ENCODE assay signal across 20 cellular contexts in the genomic region with DNA sequence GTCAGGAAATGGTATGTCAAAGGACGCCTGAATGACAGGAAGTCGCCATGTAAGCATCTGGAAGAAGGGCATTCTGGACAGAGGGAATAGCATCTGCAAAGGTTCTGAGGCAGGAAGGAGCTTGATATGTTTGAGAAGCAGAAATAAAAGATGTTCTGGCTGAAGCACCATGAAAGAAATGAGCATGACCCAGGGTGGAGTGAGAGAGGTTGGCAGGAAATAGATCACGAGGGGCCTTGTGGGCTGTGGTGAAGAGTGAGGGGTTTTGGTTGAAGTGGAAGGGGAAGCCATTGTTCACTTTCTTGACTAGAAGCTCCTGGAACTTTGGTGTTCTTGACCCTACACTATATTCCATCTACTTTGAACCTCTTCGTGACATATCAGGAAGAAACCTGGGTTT.
A peak's percentile ranks its signal among the peaks of the same experiment; 100 is the strongest.
DNase-seq lines count a peak whose midpoint lies in the region; ATAC-seq lines count a peak whose summit lies in the region.
"Had no signal": no experiment of that assay in that cellular context is flagged by ENCODE, and none has a peak within 500 bp of the region (broad histone marks: within the 10 kb centered on the region; RNA-seq: fewer than 3 reads in every experiment).

No MANE protein-coding gene starts in this region.

- H3K36me3 Mint-ChIP-seq in activated CD4-positive, alpha-beta T cell treated with anti-CD3 and anti-CD28 coated beads, Interleukin-2, amount 10 ng/mL, durations not matched to agents 7 days and 5 days (ENCODE audit: low read depth), result peaks cover 12% of the 10 kb centered on the region
- H3K36me3 Mint-ChIP-seq in activated naive CD4-positive, alpha-beta T cell treated with anti-CD3 and anti-CD28 coated beads, Interleukin-2, amount 10 ng/mL, durations not matched to agents 7 days and 5 days, result no peaks in the 10 kb centered on the region
- peaks cover 0 to 4% (median 0%) of the 10 kb centered on the region in 5 donors for H3K36me3 Mint-ChIP-seq in naive thymus-derived CD4-positive, alpha-beta T cell
- H3K36me3 Mint-ChIP-seq: stimulated activated naive B cell treated with anti-CD40 and anti-IgM and Interleukin-4, amounts not matched to agents 10 μg/mL and 1 μg/mL and 100 μg/mL, for 72 hours had no signal

- H3K27ac Mint-ChIP-seq in activated CD4-positive, alpha-beta T cell treated with anti-CD3 and anti-CD28 coated beads, Interleukin-2, amount 10 ng/mL, durations not matched to agents 7 days and 5 days, result peak overlapping the region; percentile 87
- H3K27ac Mint-ChIP-seq in activated naive CD4-positive, alpha-beta T cell treated with anti-CD3 and anti-CD28 coated beads, Interleukin-2, amount 10 ng/mL, durations not matched to agents 7 days and 5 days, result peak overlapping the region; percentile 45
- peak overlapping the region; percentile 66 to 97 (median 89) for H3K27ac Mint-ChIP-seq in naive thymus-derived CD4-positive, alpha-beta T cell

- H3K4me1 Mint-ChIP-seq in activated CD4-positive, alpha-beta T cell treated with anti-CD3 and anti-CD28 coated beads, Interleukin-2, amount 10 ng/mL, durations not matched to agents 7 days and 5 days, result peaks cover 59% of the 10 kb centered on the region
- H3K4me1 Mint-ChIP-seq in activated naive CD4-positive, alpha-beta T cell treated with anti-CD3 and anti-CD28 coated beads, Interleukin-2, amount 10 ng/mL, durations not matched to agents 7 days and 5 days, result peaks cover 50% of the 10 kb centered on the region
- H3K4me1 Mint-ChIP-seq in naive thymus-derived CD4-positive, alpha-beta T cell, result peaks cover 44 to 69% (median 62%) of the 10 kb centered on the region in 7 donors

- intact Hi-C loops in naive thymus-derived CD4-positive, alpha-beta T cell (cut with micrococcal nuclease), result loop anchor here in 1 of 2 donors (2.0 kb wide), 1 partner anchor 58 kb away; no protein-coding TSS in a partner anchor

- no peaks in the 10 kb centered on the region for H3K27me3 Mint-ChIP-seq in activated CD4-positive, alpha-beta T cell treated with anti-CD3 and anti-CD28 coated beads, Interleukin-2, amount 10 ng/mL, durations not matched to agents 7 days and 5 days
- peaks cover 10% of the 10 kb centered on the region for H3K27me3 Mint-ChIP-seq in activated naive CD4-positive, alpha-beta T cell treated with anti-CD3 and anti-CD28 coated beads, Interleukin-2, amount 10 ng/mL, durations not matched to agents 7 days and 5 days
- no peaks in the 10 kb centered on the region for H3K27me3 Mint-ChIP-seq in naive thymus-derived CD4-positive, alpha-beta T cell

- peaks cover 4% of the 10 kb centered on the region for H3K9me3 Mint-ChIP-seq in activated CD4-positive, alpha-beta T cell treated with anti-CD3 and anti-CD28 coated beads, Interleukin-2, amount 10 ng/mL, durations not matched to agents 7 days and 5 days
- peaks cover 3% of the 10 kb centered on the region for H3K9me3 Mint-ChIP-seq in activated naive CD4-positive, alpha-beta T cell treated with anti-CD3 and anti-CD28 coated beads, Interleukin-2, amount 10 ng/mL, durations not matched to agents 7 days and 5 days
- H3K9me3 Mint-ChIP-seq in naive thymus-derived CD4-positive, alpha-beta T cell, result peaks cover 0 to 4% (median 0%) of the 10 kb centered on the region in 11 donors

- H3K27ac ChIP-seq in naive thymus-derived CD4-positive, alpha-beta T cell (ENCODE audit: low read depth, low read length), result peak overlapping the region; percentile 60
- H3K27ac ChIP-seq: BLaER1 treated with 17β-estradiol and CSF1 and Interleukin-3, amounts not matched to agents 10 nM and 100 nM; pancreas; right lobe of liver had no signal

- peak; percentile 65 for ATAC-seq in naive thymus-derived CD4-positive, alpha-beta T cell
- ATAC-seq: GM12878; pancreas; right lobe of liver; SK-N-SH treated with all-trans-retinoic acid at 6 μM for 48 hours; stimulated activated naive B cell treated with anti-CD40 and anti-IgM and Interleukin-4, amounts not matched to agents 10 μg/mL and 1 μg/mL and 100 μg/mL, for 72 hours had no signal

- peak overlapping the region; percentile 14 for H3K4me3 Mint-ChIP-seq in activated CD4-positive, alpha-beta T cell treated with anti-CD3 and anti-CD28 coated beads, Interleukin-2, amount 10 ng/mL, durations not matched to agents 7 days and 5 days
- no peak overlapping the region for H3K4me3 Mint-ChIP-seq in activated naive CD4-positive, alpha-beta T cell treated with anti-CD3 and anti-CD28 coated beads, Interleukin-2, amount 10 ng/mL, durations not matched to agents 7 days and 5 days
- peak overlapping the region; percentile 38 to 84 (median 62) for H3K4me3 Mint-ChIP-seq in naive thymus-derived CD4-positive, alpha-beta T cell

- CTCF ChIA-PET in activated CD4-positive, alpha-beta T cell treated with anti-CD3 and anti-CD28 coated beads, Interleukin-2, amount 10 ng/mL, durations not matched to agents 7 days and 5 days (lab: Charles Lee), result interaction anchor here (0.9 to 2.9 kb wide), 3 partner anchors 9 to 38 kb away, joined by 3 to 11 read pairs (median 3); no protein-coding TSS in a partner anchor
- CTCF ChIA-PET in activated naive CD4-positive, alpha-beta T cell treated with anti-CD3 and anti-CD28 coated beads, Interleukin-2, amount 10 ng/mL, durations not matched to agents 7 days and 5 days (lab: Charles Lee), result interaction anchor here (1.1 to 2.6 kb wide), 2 partner anchors 10 to 305 kb away, joined by 3 to 10 read pairs; no protein-coding TSS in a partner anchor
- CTCF ChIA-PET in naive thymus-derived CD4-positive, alpha-beta T cell (lab: Charles Lee), result interaction anchor here (1.0 to 4.2 kb wide), 6 partner anchors 10 to 304 kb away, joined by 4 to 38 read pairs (median 6); no protein-coding TSS in a partner anchor

- no peak overlapping the region for H3K4me3 ChIP-seq in Jurkat, Clone E6-1 (ENCODE audit: low read length)
- H3K4me3 ChIP-seq in naive thymus-derived CD4-positive, alpha-beta T cell (ENCODE audit: low read length), result no peak overlapping the region
- H3K4me3 ChIP-seq: BLaER1 treated with 17β-estradiol and CSF1 and Interleukin-3, amounts not matched to agents 10 nM and 100 nM; GM12878; pancreas; right lobe of liver had no signal

- peaks cover 26 to 53% of the 10 kb centered on the region in 2 donors for H3K4me1 ChIP-seq in naive thymus-derived CD4-positive, alpha-beta T cell (ENCODE audit: control insufficient read depth in 2 of 2, insufficient read depth in 2 of 2, low read length in 2 of 2)
- H3K4me1 ChIP-seq: pancreas, right lobe of liver had no signal

- peak; percentile 60 for DNase-seq in activated CD4-positive, alpha-beta T cell treated with anti-CD3 and anti-CD28 coated beads, Interleukin-2, amount 10 ng/mL, durations not matched to agents 7 days and 5 days
- no peak for DNase-seq in activated CD4-positive, alpha-beta T cell treated with anti-CD3 and anti-CD28 coated beads, Interleukin-2, amount 50 U/mL, for 4 hours
- peak; percentile 58 for DNase-seq in Jurkat, Clone E6-1 (ENCODE audit: low read depth, low spot score)
- DNase-seq in activated naive CD4-positive, alpha-beta T cell treated with anti-CD3 and anti-CD28 coated beads, Interleukin-2, amount 10 ng/mL, durations not matched to agents 7 days and 5 days, result peak; percentile 53
- DNase-seq in naive thymus-derived CD4-positive, alpha-beta T cell, result peak in 6 of 9 donors; percentile 39 to 69 (median 62)
- DNase-seq in kidney glomerular epithelial cell (lab: John Stamatoyannopoulos, UW), result no peak
- no peak for DNase-seq in hippocampal formation (lab: John Stamatoyannopoulos, UW)
- DNase-seq in GF-D8 (lab: John Stamatoyannopoulos, UW), result no peak
- DNase-seq: activated CD4-positive, alpha-beta T cell treated with anti-CD3 and anti-CD28 coated beads, Interleukin-2, amount 50 U/mL, for 1 hour; dermis blood vessel endothelial cell; foreskin melanocyte; Karpas-422; kidney; NCI-H2081 treated with DMSO at 0.1 percent for 48 hours; pancreas; right lobe of liver; stimulated activated naive B cell treated with anti-CD40 and anti-IgM and Interleukin-4, amounts not matched to agents 10 μg/mL and 1 μg/mL and 100 μg/mL, for 72 hours had no signal

- POLR2A ChIA-PET in activated CD4-positive, alpha-beta T cell treated with anti-CD3 and anti-CD28 coated beads, Interleukin-2, amount 10 ng/mL, durations not matched to agents 7 days and 5 days (lab: Charles Lee), result no interaction called here
- POLR2A ChIA-PET in naive thymus-derived CD4-positive, alpha-beta T cell (lab: Charles Lee), result interaction anchor here (0.6 to 6.2 kb wide), 8 partner anchors 10 to 81 kb away, joined by 3 to 47 read pairs (median 6); no protein-coding TSS in a partner anchor

- H3K9me3 ChIP-seq in naive thymus-derived CD4-positive, alpha-beta T cell (ENCODE audit: control insufficient read depth in 2 of 3, low read length in 3 of 3), result no peaks in the 10 kb centered on the region
- H3K9me3 ChIP-seq: pancreas, right lobe of liver had no signal

- H3K27me3 ChIP-seq in naive thymus-derived CD4-positive, alpha-beta T cell (ENCODE audit: control insufficient read depth in 2 of 2, insufficient read depth in 2 of 2, low read length in 2 of 2), result no peaks in the 10 kb centered on the region
- H3K27me3 ChIP-seq: BLaER1 treated with 17β-estradiol and CSF1 and Interleukin-3, amounts not matched to agents 10 nM and 100 nM; pancreas; right lobe of liver had no signal

- H3K36me3 ChIP-seq in naive thymus-derived CD4-positive, alpha-beta T cell (ENCODE audit: control insufficient read depth in 2 of 3, insufficient read depth in 3 of 3, low read length in 3 of 3), result no peaks in the 10 kb centered on the region
- H3K36me3 ChIP-seq: BLaER1 treated with 17β-estradiol and CSF1 and Interleukin-3, amounts not matched to agents 10 nM and 100 nM; pancreas; right lobe of liver had no signal

Comparison
In these comparisons a context has a peak if more than half of its experiments do, and no peak if none do; other contexts are left out.
1. DNase-seq: peak in activated CD4-positive, alpha-beta T cell treated with anti-CD3 and anti-CD28 coated beads, Interleukin-2, amount 10 ng/mL, durations not matched to agents 7 days and 5 days (single experiment), Jurkat, Clone E6-1 (single experiment), activated naive CD4-positive, alpha-beta T cell treated with anti-CD3 and anti-CD28 coated beads, Interleukin-2, amount 10 ng/mL, durations not matched to agents 7 days and 5 days (single experiment) and naive thymus-derived CD4-positive, alpha-beta T cell (6 of 9); none in activated CD4-positive, alpha-beta T cell treated with anti-CD3 and anti-CD28 coated beads, Interleukin-2, amount 50 U/mL, for 4 hours (0 of 2), kidney glomerular epithelial cell (single experiment), hippocampal formation (0 of 2) and GF-D8 (single experiment).
2. Peak in every context shown above with its lines, with median percentiles within 50 percentile points of each other: H3K27ac Mint-ChIP-seq.